ENCODE assay signal across 1 cellular context in genomic region chrX:109732780-109733657, GRCh38.
TF ChIP-seq lines count a peak whose summit lies in the region.

TSS of gene ACSL4 (minus strand) at chrX:109733257. CDS start at chrX:109683363, 49,894 bp downstream.

TF ChIP-seq in A549, 52 proteins besides CTCF, POLR2A, EP300 and RAD21 (continued from another document):
- TF ChIP-seq, protein P1, sequence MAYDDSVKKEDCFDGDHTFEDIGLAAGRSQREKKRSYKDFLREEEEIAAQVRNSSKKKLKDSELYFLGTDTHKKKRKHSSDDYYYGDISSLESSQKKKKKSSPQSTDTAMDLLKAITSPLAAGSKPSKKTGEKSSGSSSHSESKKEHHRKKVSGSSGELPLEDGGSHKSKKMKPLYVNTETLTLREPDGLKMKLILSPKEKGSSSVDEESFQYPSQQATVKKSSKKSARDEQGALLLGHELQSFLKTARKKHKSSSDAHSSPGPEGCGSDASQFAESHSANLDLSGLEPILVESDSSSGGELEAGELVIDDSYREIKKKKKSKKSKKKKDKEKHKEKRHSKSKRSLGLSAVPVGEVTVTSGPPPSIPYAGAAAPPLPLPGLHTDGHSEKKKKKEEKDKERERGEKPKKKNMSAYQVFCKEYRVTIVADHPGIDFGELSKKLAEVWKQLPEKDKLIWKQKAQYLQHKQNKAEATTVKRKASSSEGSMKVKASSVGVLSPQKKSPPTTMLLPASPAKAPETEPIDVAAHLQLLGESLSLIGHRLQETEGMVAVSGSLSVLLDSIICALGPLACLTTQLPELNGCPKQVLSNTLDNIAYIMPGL (CRISPR knock-in tag; IDR thresholded peaks at IDR 0.05; ENCODE audit: borderline replicate concordance): no peak
- no peak for TF ChIP-seq MYC (IDR thresholded peaks at IDR 0.05; ENCODE audit: borderline replicate concordance, low read length)
